Comparison of ENCODE assay signal across 1 cellular context in the genomic region with DNA sequence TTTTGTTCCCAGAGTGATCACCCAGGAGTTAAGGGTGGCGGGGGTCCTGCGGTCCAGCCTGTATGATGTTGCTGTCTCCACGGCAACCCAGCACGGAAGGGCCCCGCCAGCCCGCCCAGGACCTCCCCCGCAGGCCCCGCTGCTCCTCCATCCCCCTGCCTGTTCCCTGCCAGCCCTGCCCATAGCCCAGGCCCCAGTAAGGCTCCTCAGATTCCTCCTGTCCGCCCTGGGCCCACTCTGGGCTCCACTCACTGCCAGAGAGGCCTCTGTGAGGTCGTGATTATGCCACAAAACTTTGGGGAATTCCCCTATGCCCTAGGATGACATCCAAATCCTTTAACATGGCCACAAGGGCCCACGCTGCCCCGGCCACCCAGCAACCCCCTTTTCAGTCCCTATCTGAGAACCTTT.
TF ChIP-seq lines count a peak whose summit lies in the region.

No MANE protein-coding gene starts in this region.

TF ChIP-seq in HepG2, 621 proteins besides CTCF, POLR2A, EP300 and RAD21 (continued from another document):
- TF ChIP-seq ARID5B (CRISPR knock-in tag; IDR thresholded peaks at IDR 0.05) = no peak
- TF ChIP-seq SRY (CRISPR knock-in tag; IDR thresholded peaks at IDR 0.05) = no peak
- TF ChIP-seq ZNF687 (CRISPR knock-in tag; IDR thresholded peaks at IDR 0.05) = no peak
- TF ChIP-seq SNRNP70 (IDR thresholded peaks at IDR 0.05; ENCODE audit: low read depth, low read length) = no peak
- TF ChIP-seq ZFAT (CRISPR knock-in tag; conservative IDR thresholded peaks at IDR 0.05) = no peak
- no peak for TF ChIP-seq ZNF562 (CRISPR knock-in tag; IDR thresholded peaks at IDR 0.05; ENCODE audit: borderline replicate concordance)
- TF ChIP-seq ZNF792 (CRISPR knock-in tag; IDR thresholded peaks at IDR 0.05) = no peak
- TF ChIP-seq, protein P1, sequence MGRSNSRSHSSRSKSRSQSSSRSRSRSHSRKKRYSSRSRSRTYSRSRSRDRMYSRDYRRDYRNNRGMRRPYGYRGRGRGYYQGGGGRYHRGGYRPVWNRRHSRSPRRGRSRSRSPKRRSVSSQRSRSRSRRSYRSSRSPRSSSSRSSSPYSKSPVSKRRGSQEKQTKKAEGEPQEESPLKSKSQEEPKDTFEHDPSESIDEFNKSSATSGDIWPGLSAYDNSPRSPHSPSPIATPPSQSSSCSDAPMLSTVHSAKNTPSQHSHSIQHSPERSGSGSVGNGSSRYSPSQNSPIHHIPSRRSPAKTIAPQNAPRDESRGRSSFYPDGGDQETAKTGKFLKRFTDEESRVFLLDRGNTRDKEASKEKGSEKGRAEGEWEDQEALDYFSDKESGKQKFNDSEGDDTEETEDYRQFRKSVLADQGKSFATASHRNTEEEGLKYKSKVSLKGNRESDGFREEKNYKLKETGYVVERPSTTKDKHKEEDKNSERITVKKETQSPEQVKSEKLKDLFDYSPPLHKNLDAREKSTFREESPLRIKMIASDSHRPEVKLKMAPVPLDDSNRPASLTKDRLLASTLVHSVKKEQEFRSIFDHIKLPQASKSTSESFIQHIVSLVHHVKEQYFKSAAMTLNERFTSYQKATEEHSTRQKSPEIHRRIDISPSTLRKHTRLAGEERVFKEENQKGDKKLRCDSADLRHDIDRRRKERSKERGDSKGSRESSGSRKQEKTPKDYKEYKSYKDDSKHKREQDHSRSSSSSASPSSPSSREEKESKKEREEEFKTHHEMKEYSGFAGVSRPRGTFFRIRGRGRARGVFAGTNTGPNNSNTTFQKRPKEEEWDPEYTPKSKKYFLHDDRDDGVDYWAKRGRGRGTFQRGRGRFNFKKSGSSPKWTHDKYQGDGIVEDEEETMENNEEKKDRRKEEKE (IDR thresholded peaks at IDR 0.05) = no peak
- no peak for TF ChIP-seq ZKSCAN5 (CRISPR knock-in tag; IDR thresholded peaks at IDR 0.05)
- no peak for TF ChIP-seq KLF12 (CRISPR knock-in tag; IDR thresholded peaks at IDR 0.05; ENCODE audit: borderline replicate concordance)
- TF ChIP-seq ZNF761 (CRISPR knock-in tag; conservative IDR thresholded peaks at IDR 0.05) = no peak
- no peak for TF ChIP-seq BCL3 (CRISPR knock-in tag; IDR thresholded peaks at IDR 0.05)
- no peak for TF ChIP-seq ZNF160 (CRISPR knock-in tag; IDR thresholded peaks at IDR 0.05)
- no peak for TF ChIP-seq TOE1 (CRISPR knock-in tag; IDR thresholded peaks at IDR 0.05)
- TF ChIP-seq ZNF781 (CRISPR knock-in tag; IDR thresholded peaks at IDR 0.05; ENCODE audit: borderline replicate concordance, not compliant biosample characterization) = no peak
